In the genomic region with DNA sequence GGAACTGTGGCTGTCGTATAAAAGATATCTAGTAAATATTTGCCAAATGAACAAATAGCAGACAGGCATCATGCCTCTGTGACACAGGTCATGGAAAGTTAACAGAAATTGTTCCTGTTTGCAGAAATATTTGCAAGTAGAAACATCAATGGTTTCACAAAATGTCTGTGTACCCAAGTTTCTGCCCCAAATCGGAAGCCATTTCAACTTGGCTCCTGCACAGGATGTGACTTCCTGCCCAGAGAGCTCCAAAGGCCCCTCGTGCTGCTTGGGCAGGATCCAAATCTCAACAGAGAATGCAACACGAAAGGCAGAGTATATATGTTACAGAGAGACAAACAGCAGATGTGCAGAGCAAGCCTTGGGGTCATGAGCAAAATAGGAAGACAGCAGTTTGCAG, we compare ENCODE assay signal across 19 cellular contexts.
A peak's percentile ranks its signal among the peaks of the same experiment; 100 is the strongest.
DNase-seq lines count a peak whose midpoint lies in the region; TF ChIP-seq lines count a peak whose summit lies in the region.
"Had no signal": no experiment of that assay in that cellular context is flagged by ENCODE, and none has a peak within 500 bp of the region (broad histone marks: within the 10 kb centered on the region; RNA-seq: fewer than 3 reads in every experiment).

No MANE protein-coding gene starts in this region.

- no peak overlapping the region for H2AK5ac ChIP-seq in trophoblast cell (ENCODE audit: low read length)

- no peak overlapping the region for H3K23ac ChIP-seq in trophoblast cell (ENCODE audit: low read length)

- H3K4me1 ChIP-seq in Loucy (ENCODE audit: insufficient read depth, low read length, poor library complexity, severe bottlenecking) (peaks cover 34% of the 10 kb centered on the region), parathyroid adenoma (no peaks in the 10 kb centered on the region), trophoblast cell (ENCODE audit: control insufficient read depth in 1 of 2, insufficient read depth in 2 of 2, low read length in 2 of 2) (no peaks in the 10 kb centered on the region)

- no peak overlapping the region for H3K27ac Mint-ChIP-seq in activated naive CD4-positive, alpha-beta T cell treated with anti-CD3 and anti-CD28 coated beads for 36 hours

- no peak overlapping the region for H3K4ac ChIP-seq in trophoblast cell (ENCODE audit: low read depth, low read length)

- peak; percentile 24 for DNase-seq in activated naive CD4-positive, alpha-beta T cell treated with anti-CD3 and anti-CD28 coated beads for 36 hours
- no peak for DNase-seq in activated naive CD4-positive, alpha-beta T cell (lab: John Stamatoyannopoulos, UW)
- DNase-seq in dermis microvascular lymphatic vessel endothelial cell (ENCODE audit: low read depth in 2 of 2) (peak; percentile 74 to 89), T-helper 9 cell (no peak), trophoblast cell (no peak), NCI-H2029 treated with DMSO at 0.1 percent for 48 hours (lab: John Stamatoyannopoulos, UW) (no peak)
- DNase-seq: activated CD4-positive, CD25-positive, alpha-beta regulatory T cell treated with anti-CD3 and anti-CD28 coated beads, Interleukin-2, amount 50 U/mL, for 72 hours; amygdala; effector CD4-positive, alpha-beta T cell; esophagus squamous epithelium; KG1; NCI-H1092 treated with DMSO at 0.1 percent for 48 hours; stimulated activated CD4-positive, alpha-beta T cell treated with anti-CD3 and anti-CD28 coated beads, Interleukin-12 subunit alpha, Interleukin-12 subunit beta, amount 100 ng/mL, for 4 hours; stimulated activated CD8-positive, alpha-beta memory T cell treated with anti-CD3 and anti-CD28 coated beads, Interleukin-4, amount 100 ng/mL, for 48 hours had no signal

- H3K4me3 Mint-ChIP-seq in activated naive CD4-positive, alpha-beta T cell treated with anti-CD3 and anti-CD28 coated beads for 36 hours, result no peak overlapping the region

- H3K79me2 ChIP-seq in Loucy (ENCODE audit: insufficient read depth, low read length) (no peaks in the 10 kb centered on the region), parathyroid adenoma (no peaks in the 10 kb centered on the region), trophoblast cell (ENCODE audit: control insufficient read depth, insufficient read depth, low read length, poor library complexity) (no peaks in the 10 kb centered on the region)

- no peak overlapping the region for H2BK12ac ChIP-seq in trophoblast cell (ENCODE audit: low read length)

- CTCF ChIA-PET in activated naive CD4-positive, alpha-beta T cell treated with anti-CD3 and anti-CD28 coated beads for 36 hours (lab: Charles Lee), result interaction anchor here (1.0 to 1.2 kb wide), 2 partner anchors 10 kb away, joined by 3 read pairs; no protein-coding TSS in a partner anchor

- no peaks in the 10 kb centered on the region for H4K20me1 ChIP-seq in Loucy (ENCODE audit: insufficient read depth, low read length, poor library complexity, severe bottlenecking)

- H2BK5ac ChIP-seq in trophoblast cell (ENCODE audit: low read depth, low read length, poor library complexity), result no peak overlapping the region

- no peak overlapping the region for H4K8ac ChIP-seq in trophoblast cell (ENCODE audit: low read depth, low read length)

- peaks cover 2% of the 10 kb centered on the region for H3K27me3 Mint-ChIP-seq in activated naive CD4-positive, alpha-beta T cell treated with anti-CD3 and anti-CD28 coated beads for 36 hours (ENCODE audit: low read depth)

- H4K91ac ChIP-seq in trophoblast cell (ENCODE audit: low read depth, low read length), result no peak overlapping the region

- H2AFZ ChIP-seq in Loucy (ENCODE audit: low read length) (peak overlapping the region; percentile 57), parathyroid adenoma (no peak overlapping the region), trophoblast cell (ENCODE audit: insufficient read depth, low read length, poor library complexity) (no peak overlapping the region)

- no peak overlapping the region for H3K9ac ChIP-seq in Loucy (ENCODE audit: low read depth, low read length, poor library complexity, severe bottlenecking)
- H3K9ac ChIP-seq in parathyroid adenoma, result no peak overlapping the region
- H3K9ac ChIP-seq in trophoblast cell (ENCODE audit: low read length), result no peak overlapping the region

- peaks cover 44% of the 10 kb centered on the region for H3K4me1 Mint-ChIP-seq in activated naive CD4-positive, alpha-beta T cell treated with anti-CD3 and anti-CD28 coated beads for 36 hours (ENCODE audit: low read depth)

- H3F3A ChIP-seq in Loucy (ENCODE audit: low read depth), result no peaks in the 10 kb centered on the region

- no peaks in the 10 kb centered on the region for H3K79me1 ChIP-seq in trophoblast cell (ENCODE audit: low read length)

- H3K27ac ChIP-seq in parathyroid adenoma (peak overlapping the region; percentile 19), trophoblast cell (ENCODE audit: low read depth, low read length) (no peak overlapping the region)
- H3K27ac ChIP-seq: cardiac muscle cell, neutrophil, SK-N-MC had no signal

- no peaks in the 10 kb centered on the region for H3K36me3 Mint-ChIP-seq in activated naive CD4-positive, alpha-beta T cell treated with anti-CD3 and anti-CD28 coated beads for 36 hours (ENCODE audit: low read depth)

- TF ChIP-seq CTCF in Loucy (conservative IDR thresholded peaks at IDR 0.05; ENCODE audit: low read length) (no peak), parathyroid adenoma (IDR thresholded peaks at IDR 0.05) (no peak)

- H3K36me3 ChIP-seq in Loucy (ENCODE audit: insufficient read depth, low read length) (no peaks in the 10 kb centered on the region), parathyroid adenoma (ENCODE audit: control insufficient read depth, insufficient read depth, low read length) (no peaks in the 10 kb centered on the region), trophoblast cell (ENCODE audit: control insufficient read depth in 1 of 2, insufficient read depth in 2 of 2, low read length in 2 of 2) (no peaks in the 10 kb centered on the region)
- H3K36me3 ChIP-seq: cardiac muscle cell, esophagus squamous epithelium, neutrophil had no signal

- H3K18ac ChIP-seq in trophoblast cell (ENCODE audit: low read length), result no peak overlapping the region

- H3K4me3 ChIP-seq in Loucy (ENCODE audit: low read length, poor library complexity, severe bottlenecking), result no peak overlapping the region
- H3K4me3 ChIP-seq in parathyroid adenoma (ENCODE audit: low read depth, low read length), result no peak overlapping the region
- no peak overlapping the region for H3K4me3 ChIP-seq in trophoblast cell (ENCODE audit: low read depth, low read length)
- H3K4me3 ChIP-seq: cardiac muscle cell, esophagus squamous epithelium, SK-N-MC had no signal

- H4K12ac ChIP-seq in trophoblast cell (ENCODE audit: low read depth, low read length), result no peak overlapping the region

- no peak overlapping the region for H3K14ac ChIP-seq in trophoblast cell (ENCODE audit: low read length)

- no peaks in the 10 kb centered on the region for H3K9me3 Mint-ChIP-seq in activated naive CD4-positive, alpha-beta T cell treated with anti-CD3 and anti-CD28 coated beads for 36 hours

- intact Hi-C loops in activated naive CD4-positive, alpha-beta T cell treated with anti-CD3 and anti-CD28 coated beads for 36 hours (cut with micrococcal nuclease), result loop anchor here (10.0 kb wide), 2 partner anchors 1213 to 2003 kb away; a partner anchor contains a TSS

- no peak overlapping the region for H2BK120ac ChIP-seq in trophoblast cell (ENCODE audit: insufficient read depth, low read length, poor library complexity)

- H3K27me3 ChIP-seq in Loucy (ENCODE audit: insufficient read depth, low read length, poor library complexity, severe bottlenecking), result no peaks in the 10 kb centered on the region
- H3K27me3 ChIP-seq in parathyroid adenoma (ENCODE audit: control insufficient read depth, insufficient read depth, low read length), result no peaks in the 10 kb centered on the region
- no peaks in the 10 kb centered on the region for H3K27me3 ChIP-seq in trophoblast cell (ENCODE audit: insufficient read depth, low read length)
- H3K27me3 ChIP-seq: cardiac muscle cell, neutrophil had no signal

- no peaks in the 10 kb centered on the region for H3K9me3 ChIP-seq in Loucy (ENCODE audit: insufficient read depth, low read depth, low read length)
- no peaks in the 10 kb centered on the region for H3K9me3 ChIP-seq in parathyroid adenoma (ENCODE audit: control insufficient read depth, low read length)
- no peaks in the 10 kb centered on the region for H3K9me3 ChIP-seq in trophoblast cell (ENCODE audit: insufficient read depth, low read depth, low read length)
- H3K9me3 ChIP-seq: esophagus squamous epithelium, neutrophil had no signal

- H3K4me2 ChIP-seq in Loucy (ENCODE audit: low read depth, low read length, poor library complexity, severe bottlenecking) (no peak overlapping the region), parathyroid adenoma (ENCODE audit: low read length) (no peak overlapping the region), trophoblast cell (ENCODE audit: low read length) (no peak overlapping the region)

- WGBS in trophoblast cell (ENCODE audit: extremely low coverage, insufficient coverage, insufficient read length), result no CpG with 5 or more reads among the region's 4 CpGs

- H3K9me2 ChIP-seq in Loucy (replicated peaks; ENCODE audit: low read depth, low read length), result no peaks in the 10 kb centered on the region

Comparison
In these comparisons a context has a peak if more than half of its experiments do, and no peak if none do; other contexts are left out.
1. DNase-seq: peak in activated naive CD4-positive, alpha-beta T cell treated with anti-CD3 and anti-CD28 coated beads for 36 hours (single experiment) and dermis microvascular lymphatic vessel endothelial cell (2 of 2); none in activated naive CD4-positive, alpha-beta T cell (0 of 4), T-helper 9 cell (single experiment), trophoblast cell (0 of 2) and NCI-H2029 treated with DMSO at 0.1 percent for 48 hours (single experiment).